Comparison of ENCODE assay signal across 10 cellular contexts in genomic region chr11:65390099-65390941, GRCh38. TPM values are rescaled to one million over a fixed set of nuclear protein-coding genes. Genes with fewer than 3 reads are reported as not detected.
DNase-seq lines count a peak whose midpoint lies in the region; ATAC-seq and TF ChIP-seq lines count a peak whose summit lies in the region.
"Had no signal": no experiment of that assay in that cellular context is flagged by ENCODE, and none has a peak within 500 bp of the region (broad histone marks: within the 10 kb centered on the region; RNA-seq: fewer than 3 reads in every experiment).

No MANE protein-coding gene starts in this region.

- H3K4me2 ChIP-seq in DND-41 (ENCODE audit: insufficient read depth, low read length) = peak overlapping the region; percentile 91; the same call in 1 of the 2 replicates

- H3K4me3 ChIP-seq in DND-41 (ENCODE audit: low read depth in 1 of 2, low read length in 2 of 2) (no peak overlapping the region), SJCRH30 (peak overlapping the region; percentile 34), epithelial cell of esophagus (ENCODE audit: low read length) (peak overlapping the region; percentile 96), prostate gland (no peak overlapping the region)

- H3K9me3 ChIP-seq in DND-41 (ENCODE audit: insufficient read depth, low read length, severe bottlenecking) (no peaks in the 10 kb centered on the region), SJCRH30 (replicated peaks) (no peaks in the 10 kb centered on the region), prostate gland (no peaks in the 10 kb centered on the region)

- H3K27me3 ChIP-seq in DND-41 (ENCODE audit: insufficient read depth, low read length, poor library complexity) (no peaks in the 10 kb centered on the region), SJCRH30 (no peaks in the 10 kb centered on the region), prostate gland (replicated peaks; ENCODE audit: insufficient read depth) (no peaks in the 10 kb centered on the region)

- H3K4me1 ChIP-seq in DND-41 (ENCODE audit: insufficient read depth, low read length) (peaks cover 43% of the 10 kb centered on the region), SJCRH30 (peaks cover 18% of the 10 kb centered on the region), prostate gland (replicated peaks) (peaks cover 13% of the 10 kb centered on the region)

- no peak for TF ChIP-seq CTCF in DND-41 (IDR thresholded peaks at IDR 0.05; ENCODE audit: borderline replicate concordance, extremely low read depth, low read length, poor library complexity, severe bottlenecking)
- TF ChIP-seq CTCF in epithelial cell of esophagus (IDR thresholded peaks at IDR 0.05; ENCODE audit: insufficient read depth, low read depth, low read length, missing control alignments) = no peak
- no peak for TF ChIP-seq CTCF in prostate gland (IDR thresholded peaks at IDR 0.05)

- no peak for TF ChIP-seq POLR2A in prostate gland (IDR thresholded peaks at IDR 0.05)

- WGBS in prostate gland = 49% methylated on average over 21 of the region's 21 CpGs

- H3K79me2 ChIP-seq in DND-41 (ENCODE audit: insufficient read depth, low read length) = peaks cover 75% of the 10 kb centered on the region

- H2AFZ ChIP-seq in DND-41 (ENCODE audit: low read depth, low read length) = no peak overlapping the region

- peaks cover 61% of the 10 kb centered on the region for H3K36me3 ChIP-seq in DND-41 (ENCODE audit: insufficient read depth, low read length)
- no peaks in the 10 kb centered on the region for H3K36me3 ChIP-seq in SJCRH30
- H3K36me3 ChIP-seq in prostate gland = no peaks in the 10 kb centered on the region

- no peak for DNase-seq in DND-41
- DNase-seq in SJCRH30 = peak; percentile 39 to 51
- DNase-seq in epithelial cell of esophagus (ENCODE audit: low read depth) = no peak
- DNase-seq in prostate gland (ENCODE audit: low spot score) = no peak
- no peak for DNase-seq in NCI-H524 treated with DMSO at 0.1 percent for 48 hours (lab: John Stamatoyannopoulos, UW)
- DNase-seq in stimulated activated CD4-positive, alpha-beta T cell treated with anti-CD3 and anti-CD28 coated beads, Interleukin-4, amount 100 ng/mL, for 1 hour = no peak
- no peak for DNase-seq in NK-92 treated with Interleukin-12 subunit alpha and Interleukin-12 subunit beta, amount 100 ng/mL, for 24 hours (lab: John Stamatoyannopoulos, UW)
- DNase-seq: left cardiac atrium had no signal

- H3K27ac ChIP-seq in DND-41 (ENCODE audit: low read length) = peak overlapping the region; percentile 44
- peak overlapping the region; percentile 62 for H3K27ac ChIP-seq in SJCRH30
- H3K27ac ChIP-seq in prostate gland = peak overlapping the region; percentile 71 to 73

- peaks cover 26% of the 10 kb centered on the region for H4K20me1 ChIP-seq in DND-41 (ENCODE audit: insufficient read depth, low read length)

- no peak for ATAC-seq in DND-41 (ENCODE audit: insufficient read depth, low read depth)
- ATAC-seq in GM21360 (IDR thresholded peaks at IDR 0.05; ENCODE audit: unreplicated experiment) = no peak

- intact Hi-C loops in prostate gland (cut with DNase I) = no loop called here

- H3K9ac ChIP-seq in DND-41 (ENCODE audit: low read depth, low read length) = no peak overlapping the region

RNA-seq across cellular contexts. Expression of gene FRMD8, which starts 3.9 kb away (rescaled TPM):
- 21.0 and 22.2 TPM in 2 replicates for total RNA-seq in SJCRH30 (2014; rRNA removed; shearing (Covaris generic))
- 100 to 1,000 TPM in 1 of 2 donors, 10 to 100 TPM in 1; 36.1 to 106 TPM for total RNA-seq in prostate gland

RNA-seq across cellular contexts. Expression of gene SLC25A45, which starts 7.9 kb away (rescaled TPM):
- total RNA-seq in SJCRH30 (2014; rRNA removed; shearing (Covaris generic)) = 1.1 and 1.3 TPM in 2 replicates
- total RNA-seq in prostate gland = 10 to 100 TPM; 11.7 to 13.3 TPM

RNA-seq across cellular contexts. Expression of gene NEAT1, which starts 32.3 kb away (rescaled TPM):
- 6.2 and 12.8 TPM in 2 replicates for total RNA-seq in SJCRH30 (2014; rRNA removed; shearing (Covaris generic))
- total RNA-seq in prostate gland = 1,000 to 10,000 TPM in 1 of 2 donors, 100 to 1,000 TPM in 1; 110 to 1,326 TPM

RNA-seq across cellular contexts. Expression of gene TIGD3, which starts 35.8 kb away (rescaled TPM):
- total RNA-seq in SJCRH30 (2014; rRNA removed; shearing (Covaris generic)) = 0.53 and 0.71 TPM in 2 replicates
- 1 to 10 TPM in 1 of 2 donors, under 1 TPM in 1; 0.27 to 4.7 TPM for total RNA-seq in prostate gland
- total RNA-seq: subcutaneous adipose tissue had no signal

RNA-seq across cellular contexts. Expression of gene DPF2, which starts 56.7 kb away (rescaled TPM):
- 33.0 and 38.0 TPM in 2 replicates for total RNA-seq in SJCRH30 (2014; rRNA removed; shearing (Covaris generic))
- 10 to 100 TPM; 39.3 to 74.1 TPM for total RNA-seq in prostate gland

Comparison
In these comparisons a context has a peak if more than half of its experiments do, and no peak if none do; other contexts are left out.
1. DNase-seq: peak in SJCRH30 (2 of 2); none in DND-41 (single experiment), epithelial cell of esophagus (single experiment), prostate gland (single experiment), NCI-H524 treated with DMSO at 0.1 percent for 48 hours (single experiment), stimulated activated CD4-positive, alpha-beta T cell treated with anti-CD3 and anti-CD28 coated beads, Interleukin-4, amount 100 ng/mL, for 1 hour (single experiment) and NK-92 treated with Interleukin-12 subunit alpha and Interleukin-12 subunit beta, amount 100 ng/mL, for 24 hours (single experiment).
2. H3K4me3 ChIP-seq: peak in SJCRH30 (single experiment) and epithelial cell of esophagus (single experiment); none in DND-41 (0 of 2) and prostate gland (0 of 2).
3. Peak in every context shown above with its lines, with median percentiles within 50 percentile points of each other: H3K27ac ChIP-seq.